In genomic region chrX:20252392-20253231, GRCh38 we compare ENCODE assay signal across 8 cellular contexts. TPM values are rescaled to one million over a fixed set of nuclear protein-coding genes. Genes with fewer than 3 reads are reported as not detected.
DNase-seq lines count a peak whose midpoint lies in the region; ATAC-seq and TF ChIP-seq lines count a peak whose summit lies in the region.

No MANE protein-coding gene starts in this region.

- H3K27ac Mint-ChIP-seq in activated naive CD8-positive, alpha-beta T cell treated with anti-CD3 and anti-CD28 coated beads, Interleukin-2, amount 50 U/mL, for 24 hours = peak overlapping the region; percentile 79
- H3K27ac Mint-ChIP-seq in immature natural killer cell = peak overlapping the region; percentile 46 to 86 (median 78)

- H3K27me3 Mint-ChIP-seq in activated naive CD8-positive, alpha-beta T cell treated with anti-CD3 and anti-CD28 coated beads, Interleukin-2, amount 50 U/mL, for 24 hours = no peaks in the 10 kb centered on the region
- peaks cover 0 to 12% (median 1%) of the 10 kb centered on the region in 3 donors for H3K27me3 Mint-ChIP-seq in immature natural killer cell (ENCODE audit: low read depth in 3 of 3)

- H3K36me3 Mint-ChIP-seq in activated naive CD8-positive, alpha-beta T cell treated with anti-CD3 and anti-CD28 coated beads, Interleukin-2, amount 50 U/mL, for 24 hours (ENCODE audit: low read depth) = peaks cover 28% of the 10 kb centered on the region
- H3K36me3 Mint-ChIP-seq in immature natural killer cell = peaks cover 0 to 4% (median 0%) of the 10 kb centered on the region in 3 donors

- ATAC-seq in HG03159 (IDR thresholded peaks at IDR 0.05; ENCODE audit: unreplicated experiment) (peak; percentile 76), GM18505 (IDR thresholded peaks at IDR 0.05; ENCODE audit: unreplicated experiment) (no peak)
- ATAC-seq in activated naive CD8-positive, alpha-beta T cell treated with anti-CD3 and anti-CD28 coated beads, Interleukin-2, amount 50 U/mL, for 24 hours = peak; percentile 78

- TF ChIP-seq POLR2A in GM18505 (IDR thresholded peaks at IDR 0.05; ENCODE audit: borderline replicate concordance, extremely low read depth, insufficient read depth, insufficient read length) = no peak

- no peaks in the 10 kb centered on the region for H3K9me3 Mint-ChIP-seq in activated naive CD8-positive, alpha-beta T cell treated with anti-CD3 and anti-CD28 coated beads, Interleukin-2, amount 50 U/mL, for 24 hours
- H3K9me3 Mint-ChIP-seq in immature natural killer cell = no peaks in the 10 kb centered on the region

- H3K4me1 Mint-ChIP-seq in activated naive CD8-positive, alpha-beta T cell treated with anti-CD3 and anti-CD28 coated beads, Interleukin-2, amount 50 U/mL, for 24 hours = peaks cover 59% of the 10 kb centered on the region
- peaks cover 40 to 72% of the 10 kb centered on the region in 2 donors for H3K4me1 Mint-ChIP-seq in immature natural killer cell

- no peak overlapping the region for H3K4me3 Mint-ChIP-seq in activated naive CD8-positive, alpha-beta T cell treated with anti-CD3 and anti-CD28 coated beads, Interleukin-2, amount 50 U/mL, for 24 hours
- peak overlapping the region in 3 of 5 donors; percentile 11 to 26 (median 12) for H3K4me3 Mint-ChIP-seq in immature natural killer cell

- DNase-seq in NCI-H1092 treated with DMSO at 0.1 percent for 48 hours (lab: John Stamatoyannopoulos, UW) (peak; percentile 2), NCI-H1092 (lab: John Stamatoyannopoulos, UW) (no peak), T-helper 1 cell (peak; percentile 35 to 69 (median 56)), immature natural killer cell (peak; percentile 63 to 71 (median 66))
- peak; percentile 69 for DNase-seq in activated naive CD8-positive, alpha-beta T cell treated with anti-CD3 and anti-CD28 coated beads, Interleukin-2, amount 50 U/mL, for 24 hours
- peak; percentile 74 for DNase-seq in stimulated activated CD4-positive, alpha-beta T cell treated with anti-CD3 and anti-CD28 coated beads, Interleukin-4, amount 100 ng/mL, for 24 hours

RNA-seq across cellular contexts. Expression of gene RPS6KA3, which starts 14.1 kb away (rescaled TPM):
- polyA plus RNA-seq in immature natural killer cell = 10 to 100 TPM; 16.9 to 38.7 (median 28.4) TPM
